27 cellular contexts compared by ENCODE assay signal in the genomic region with DNA sequence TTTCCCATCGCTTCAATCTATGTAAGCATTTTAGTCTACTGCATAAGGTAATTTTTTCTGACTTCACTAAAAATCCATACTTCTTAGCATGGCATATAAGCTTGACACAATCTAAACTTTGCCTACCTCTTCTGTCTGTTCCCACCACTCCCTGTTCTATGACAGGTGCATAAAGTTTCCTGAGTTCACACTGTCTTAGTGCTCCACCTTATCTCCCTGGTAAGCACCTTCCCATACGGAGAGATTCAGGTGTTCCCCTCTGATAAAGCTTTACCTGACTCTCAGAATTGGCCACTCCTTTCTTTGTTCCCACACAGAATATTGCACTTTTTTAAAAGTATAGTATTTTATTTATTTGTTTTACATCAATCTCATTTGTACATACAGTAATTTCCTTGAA.
"Had no signal": no experiment of that assay in that cellular context is flagged by ENCODE, and none has a peak within 500 bp of the region (broad histone marks: within the 10 kb centered on the region; RNA-seq: fewer than 3 reads in every experiment).

No MANE protein-coding gene starts in this region.

- H3K9me3 ChIP-seq: left ventricle myocardium inferior, pancreas, prostate gland, stomach, testis, tibial artery, upper lobe of right lung had no signal

- ATAC-seq: natural killer cell treated with Interleukin-12 subunit alpha and Interleukin-12 subunit beta and Interleukin-15 and Interleukin-18, amount 100 ng/mL, for 72 hours; right cardiac atrium; sciatic nerve; stimulated activated naive B cell treated with anti-CD40 and anti-IgM and Interleukin-4, amounts not matched to agents 10 μg/mL and 1 μg/mL and 100 μg/mL, for 72 hours; stimulated activated naive CD8-positive, alpha-beta T cell treated with anti-CD3 and anti-CD28 coated beads, Interleukin-15, Interleukin-2, amounts not matched to agents 100 U/mL and 50 U/mL, for 24 hours; upper lobe of right lung had no signal

- DNase-seq: hypothalamus; immature natural killer cell; kidney; left ventricle myocardium inferior; mesendoderm; naive thymus-derived CD4-positive, alpha-beta T cell; nucleus accumbens; pancreas; posterior cingulate gyrus; retina; right cardiac atrium; stimulated activated CD4-positive, alpha-beta T cell treated with anti-CD3 and anti-CD28 coated beads, Interleukin-12 subunit alpha, Interleukin-12 subunit beta, amount 100 ng/mL, for 4 hours; stimulated activated CD4-positive, alpha-beta T cell treated with anti-CD3 and anti-CD28 coated beads, Interleukin-15, amount 100 ng/mL, for 24 hours; stimulated activated CD4-positive, alpha-beta T cell treated with anti-CD3 and anti-CD28 coated beads, Interleukin-2, amount 100 ng/mL, for 24 hours; stimulated activated CD4-positive, alpha-beta T cell treated with anti-CD3 and anti-CD28 coated beads, Interleukin-4, amount 100 ng/mL, for 1 hour; stimulated activated naive B cell treated with anti-CD40 and anti-IgM and Interleukin-4, amounts not matched to agents 10 μg/mL and 1 μg/mL and 100 μg/mL, for 72 hours; stimulated activated naive CD8-positive, alpha-beta T cell treated with anti-CD3 and anti-CD28 coated beads, Interleukin-15, Interleukin-2, amounts not matched to agents 100 U/mL and 50 U/mL, for 24 hours; stomach; testis; tibial artery; trophoblast cell; upper lobe of right lung had no signal

- H3K4me1 ChIP-seq: left ventricle myocardium inferior, pancreas, prostate gland, stomach, testis, tibial artery, upper lobe of right lung had no signal

- H3K27me3 ChIP-seq: pancreas, stomach, testis, tibial artery, upper lobe of right lung had no signal

- H3K27ac ChIP-seq: left ventricle myocardium inferior, pancreas, prostate gland, skin epidermis, stomach, testis, tibial artery, upper lobe of right lung had no signal

- H3K36me3 ChIP-seq: left ventricle myocardium inferior, pancreas, prostate gland, stomach, tibial artery, upper lobe of right lung had no signal

- H3K4me3 ChIP-seq: left ventricle myocardium inferior, lung, pancreas, prostate gland, skin epidermis, stomach, testis, tibial artery, upper lobe of right lung had no signal
